1 cellular context compared by ENCODE assay signal in the genomic region with DNA sequence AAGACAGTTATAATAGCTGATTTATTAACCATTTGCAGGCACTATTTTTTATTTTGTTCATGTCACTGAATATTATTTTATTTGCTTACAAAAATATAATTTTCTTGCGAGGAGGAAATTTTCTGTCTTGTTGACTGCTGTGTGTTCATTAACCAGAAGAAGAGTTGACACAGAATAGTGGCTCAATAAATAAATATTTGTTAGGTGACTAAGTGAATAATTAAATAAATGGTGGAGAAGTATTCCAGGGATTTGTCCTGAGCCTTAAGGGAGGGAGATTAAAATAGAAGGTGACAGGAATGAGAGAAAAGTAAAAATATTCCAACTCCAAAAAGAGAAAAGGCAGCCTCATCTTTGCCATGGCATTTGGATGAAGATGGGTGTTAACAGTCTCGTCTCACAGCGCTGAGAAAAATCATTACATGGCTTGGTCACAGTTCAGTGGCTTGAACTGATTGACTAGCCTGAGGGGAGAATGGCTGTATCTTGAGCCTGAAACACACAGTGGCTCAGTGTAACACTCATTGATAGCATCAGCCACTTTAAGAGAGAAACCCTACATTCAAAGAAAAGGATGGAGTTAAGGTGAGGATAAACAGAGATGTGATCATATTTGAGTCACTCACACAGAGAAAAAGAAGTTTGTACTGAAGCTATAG.
TF ChIP-seq lines count a peak whose summit lies in the region.

No MANE protein-coding gene starts in this region.

TF ChIP-seq in HepG2, 621 proteins besides CTCF, POLR2A, EP300 and RAD21 (continued from another document):
- TF ChIP-seq, protein P1, sequence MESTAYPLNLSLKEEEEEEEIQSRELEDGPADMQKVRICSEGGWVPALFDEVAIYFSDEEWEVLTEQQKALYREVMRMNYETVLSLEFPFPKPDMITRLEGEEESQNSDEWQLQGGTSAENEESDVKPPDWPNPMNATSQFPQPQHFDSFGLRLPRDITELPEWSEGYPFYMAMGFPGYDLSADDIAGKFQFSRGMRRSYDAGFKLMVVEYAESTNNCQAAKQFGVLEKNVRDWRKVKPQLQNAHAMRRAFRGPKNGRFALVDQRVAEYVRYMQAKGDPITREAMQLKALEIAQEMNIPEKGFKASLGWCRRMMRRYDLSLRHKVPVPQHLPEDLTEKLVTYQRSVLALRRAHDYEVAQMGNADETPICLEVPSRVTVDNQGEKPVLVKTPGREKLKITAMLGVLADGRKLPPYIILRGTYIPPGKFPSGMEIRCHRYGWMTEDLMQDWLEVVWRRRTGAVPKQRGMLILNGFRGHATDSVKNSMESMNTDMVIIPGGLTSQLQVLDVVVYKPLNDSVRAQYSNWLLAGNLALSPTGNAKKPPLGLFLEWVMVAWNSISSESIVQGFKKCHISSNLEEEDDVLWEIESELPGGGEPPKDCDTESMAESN (CRISPR knock-in tag; conservative IDR thresholded peaks at IDR 0.05) = no peak
- TF ChIP-seq MIER2 (CRISPR knock-in tag; IDR thresholded peaks at IDR 0.05) (no peak), SRF (IDR thresholded peaks at IDR 0.05; ENCODE audit: low read depth, low read length) (no peak), ARNT (IDR thresholded peaks at IDR 0.05) (no peak)
- TF ChIP-seq, protein P2, sequence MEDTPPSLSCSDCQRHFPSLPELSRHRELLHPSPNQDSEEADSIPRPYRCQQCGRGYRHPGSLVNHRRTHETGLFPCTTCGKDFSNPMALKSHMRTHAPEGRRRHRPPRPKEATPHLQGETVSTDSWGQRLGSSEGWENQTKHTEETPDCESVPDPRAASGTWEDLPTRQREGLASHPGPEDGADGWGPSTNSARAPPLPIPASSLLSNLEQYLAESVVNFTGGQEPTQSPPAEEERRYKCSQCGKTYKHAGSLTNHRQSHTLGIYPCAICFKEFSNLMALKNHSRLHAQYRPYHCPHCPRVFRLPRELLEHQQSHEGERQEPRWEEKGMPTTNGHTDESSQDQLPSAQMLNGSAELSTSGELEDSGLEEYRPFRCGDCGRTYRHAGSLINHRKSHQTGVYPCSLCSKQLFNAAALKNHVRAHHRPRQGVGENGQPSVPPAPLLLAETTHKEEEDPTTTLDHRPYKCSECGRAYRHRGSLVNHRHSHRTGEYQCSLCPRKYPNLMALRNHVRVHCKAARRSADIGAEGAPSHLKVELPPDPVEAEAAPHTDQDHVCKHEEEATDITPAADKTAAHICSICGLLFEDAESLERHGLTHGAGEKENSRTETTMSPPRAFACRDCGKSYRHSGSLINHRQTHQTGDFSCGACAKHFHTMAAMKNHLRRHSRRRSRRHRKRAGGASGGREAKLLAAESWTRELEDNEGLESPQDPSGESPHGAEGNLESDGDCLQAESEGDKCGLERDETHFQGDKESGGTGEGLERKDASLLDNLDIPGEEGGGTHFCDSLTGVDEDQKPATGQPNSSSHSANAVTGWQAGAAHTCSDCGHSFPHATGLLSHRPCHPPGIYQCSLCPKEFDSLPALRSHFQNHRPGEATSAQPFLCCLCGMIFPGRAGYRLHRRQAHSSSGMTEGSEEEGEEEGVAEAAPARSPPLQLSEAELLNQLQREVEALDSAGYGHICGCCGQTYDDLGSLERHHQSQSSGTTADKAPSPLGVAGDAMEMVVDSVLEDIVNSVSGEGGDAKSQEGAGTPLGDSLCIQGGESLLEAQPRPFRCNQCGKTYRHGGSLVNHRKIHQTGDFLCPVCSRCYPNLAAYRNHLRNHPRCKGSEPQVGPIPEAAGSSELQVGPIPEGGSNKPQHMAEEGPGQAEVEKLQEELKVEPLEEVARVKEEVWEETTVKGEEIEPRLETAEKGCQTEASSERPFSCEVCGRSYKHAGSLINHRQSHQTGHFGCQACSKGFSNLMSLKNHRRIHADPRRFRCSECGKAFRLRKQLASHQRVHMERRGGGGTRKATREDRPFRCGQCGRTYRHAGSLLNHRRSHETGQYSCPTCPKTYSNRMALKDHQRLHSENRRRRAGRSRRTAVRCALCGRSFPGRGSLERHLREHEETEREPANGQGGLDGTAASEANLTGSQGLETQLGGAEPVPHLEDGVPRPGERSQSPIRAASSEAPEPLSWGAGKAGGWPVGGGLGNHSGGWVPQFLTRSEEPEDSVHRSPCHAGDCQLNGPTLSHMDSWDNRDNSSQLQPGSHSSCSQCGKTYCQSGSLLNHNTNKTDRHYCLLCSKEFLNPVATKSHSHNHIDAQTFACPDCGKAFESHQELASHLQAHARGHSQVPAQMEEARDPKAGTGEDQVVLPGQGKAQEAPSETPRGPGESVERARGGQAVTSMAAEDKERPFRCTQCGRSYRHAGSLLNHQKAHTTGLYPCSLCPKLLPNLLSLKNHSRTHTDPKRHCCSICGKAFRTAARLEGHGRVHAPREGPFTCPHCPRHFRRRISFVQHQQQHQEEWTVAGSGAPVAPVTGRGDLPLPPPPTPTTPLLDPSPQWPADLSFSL (CRISPR knock-in tag; IDR thresholded peaks at IDR 0.05) = no peak
- TF ChIP-seq, protein P3, sequence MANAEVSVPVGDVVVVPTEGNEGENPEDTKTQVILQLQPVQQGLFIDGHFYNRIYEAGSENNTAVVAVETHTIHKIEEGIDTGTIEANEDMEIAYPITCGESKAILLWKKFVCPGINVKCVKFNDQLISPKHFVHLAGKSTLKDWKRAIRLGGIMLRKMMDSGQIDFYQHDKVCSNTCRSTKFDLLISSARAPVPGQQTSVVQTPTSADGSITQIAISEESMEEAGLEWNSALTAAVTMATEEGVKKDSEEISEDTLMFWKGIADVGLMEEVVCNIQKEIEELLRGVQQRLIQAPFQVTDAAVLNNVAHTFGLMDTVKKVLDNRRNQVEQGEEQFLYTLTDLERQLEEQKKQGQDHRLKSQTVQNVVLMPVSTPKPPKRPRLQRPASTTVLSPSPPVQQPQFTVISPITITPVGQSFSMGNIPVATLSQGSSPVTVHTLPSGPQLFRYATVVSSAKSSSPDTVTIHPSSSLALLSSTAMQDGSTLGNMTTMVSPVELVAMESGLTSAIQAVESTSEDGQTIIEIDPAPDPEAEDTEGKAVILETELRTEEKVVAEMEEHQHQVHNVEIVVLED (CRISPR knock-in tag; IDR thresholded peaks at IDR 0.05; ENCODE audit: borderline replicate concordance) = no peak
TF ChIP-seq in HepG2: peak in this region for 0.
